25 cellular contexts compared by ENCODE assay signal in genomic region chr22:47739616-47740015, GRCh38.
"Had no signal": no experiment of that assay in that cellular context is flagged by ENCODE, and none has a peak within 500 bp of the region (broad histone marks: within the 10 kb centered on the region; RNA-seq: fewer than 3 reads in every experiment).

No MANE protein-coding gene starts in this region.

- H3K27ac ChIP-seq: HL-60, KMS-11, SJSA1, SK-N-MC had no signal

- H3K27ac Mint-ChIP-seq: IgD-negative memory B cell had no signal

- H3K36me3 Mint-ChIP-seq: IgD-negative memory B cell had no signal

- H3K4me1 Mint-ChIP-seq: IgD-negative memory B cell had no signal

- H3K9me3 ChIP-seq: SJSA1 had no signal

- H3K36me3 ChIP-seq: SJSA1 had no signal

- H3K9me3 Mint-ChIP-seq: IgD-negative memory B cell had no signal

- H3K4me1 ChIP-seq: SJSA1 had no signal

- ATAC-seq: K562 had no signal

- DNase-seq: Kasumi-1, MM.1S, NCI-H1092 treated with DMSO at 0.1 percent for 48 hours, NCI-H1436, NCI-H187, NCI-H2029, NCI-H2081 treated with DMSO at 0.1 percent for 48 hours, NCI-H2171, NCI-H226, NCI-H446, NCI-H510A, NCI-H524 treated with DMSO at 0.1 percent for 48 hours, NCI-H69, NCI-H774, Right ventricle myocardium superior, RPMI8226, SIG-M5 had no signal

- H3K4me3 ChIP-seq: K562, SJSA1, SK-N-MC had no signal

- FAIRE-seq: HTR-8/SVneo, K562, RCC 7860 had no signal

- H3K9ac ChIP-seq: KMS-11 had no signal
